8 cellular contexts compared by ENCODE assay signal in genomic region chr11:31692466-31692865, GRCh38.
"Had no signal": no experiment of that assay in that cellular context is flagged by ENCODE, and none has a peak within 500 bp of the region (broad histone marks: within the 10 kb centered on the region; RNA-seq: fewer than 3 reads in every experiment).

No MANE protein-coding gene starts in this region.

- H3K27me3 Mint-ChIP-seq: IgD-negative memory B cell had no signal

- H2AFZ ChIP-seq: GM23338 had no signal

- H3K27ac ChIP-seq: HL-60 had no signal

- H3K4me3 Mint-ChIP-seq: GM23338, HFFc6, IgD-negative memory B cell had no signal

- H3K9me3 ChIP-seq: HAP-1 had no signal

- H3K36me3 ChIP-seq: HAP-1 had no signal

- H3K4me1 ChIP-seq: HAP-1 had no signal

- H3K4me1 Mint-ChIP-seq: GM23338 had no signal

- H3K9me3 Mint-ChIP-seq: HFFc6 had no signal

- DNase-seq: H7, HFFc6, KBM-7 had no signal

- H3K27ac Mint-ChIP-seq: GM23338, HFFc6, IgD-negative memory B cell had no signal

- FAIRE-seq: HepG2 had no signal

- H3K4me2 ChIP-seq: GM23338 had no signal

- H3K4me3 ChIP-seq: GM23338, HAP-1 had no signal
